Comparison of ENCODE assay signal across 20 cellular contexts in the genomic region with DNA sequence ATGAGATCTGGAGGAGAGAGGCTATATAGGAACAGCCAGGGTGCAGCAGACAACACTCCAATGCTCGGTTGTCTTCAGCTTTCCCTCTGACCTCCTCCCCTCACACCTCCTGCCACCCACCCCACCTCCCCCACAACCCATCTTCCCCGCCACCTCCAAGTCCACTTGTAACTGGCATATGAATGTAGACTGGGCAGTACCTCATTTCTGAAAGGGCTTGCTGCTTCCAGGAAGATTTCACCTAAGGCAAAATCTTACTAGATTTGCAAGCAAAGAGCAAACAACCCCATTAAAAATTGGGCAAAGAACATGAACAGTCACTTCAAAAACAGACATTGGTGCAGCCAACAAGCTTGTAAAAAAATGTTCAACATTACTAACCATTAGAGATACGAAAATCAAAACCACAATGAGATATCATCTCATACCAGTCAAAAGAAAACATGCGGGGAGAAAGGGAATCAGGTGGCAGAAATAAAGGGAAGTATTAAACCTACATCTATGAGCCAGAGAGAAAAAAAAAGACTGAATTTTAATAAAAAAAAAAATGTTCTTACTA.
"Had no signal": no experiment of that assay in that cellular context is flagged by ENCODE, and none has a peak within 500 bp of the region (broad histone marks: within the 10 kb centered on the region; RNA-seq: fewer than 3 reads in every experiment).

No MANE protein-coding gene starts in this region.

- H3K36me3 ChIP-seq: gastroesophageal sphincter, heart left ventricle, left lung, tibial artery had no signal

- FAIRE-seq: astrocyte, bronchial epithelial cell, kidney had no signal

- H3K27me3 ChIP-seq: heart left ventricle, left lung, tibial artery had no signal

- H3K4me3 ChIP-seq: gastroesophageal sphincter, heart left ventricle, left lung, psoas muscle, skin epidermis, tibial artery had no signal

- H3K4me1 ChIP-seq: gastroesophageal sphincter, heart left ventricle, left lung, psoas muscle, tibial artery had no signal

- H3K27ac ChIP-seq: gastroesophageal sphincter, heart left ventricle, left lung, psoas muscle, skin epidermis, tibial artery had no signal

- ATAC-seq: activated T-cell treated with anti-CD3 and anti-CD28 coated beads, Interleukin-2, amount 50 U/mL, for 4 hours; esophagus mucosa; gastroesophageal sphincter; heart left ventricle; left lung; psoas muscle; right cardiac atrium; stimulated activated naive CD8-positive, alpha-beta T cell treated with anti-CD3 and anti-CD28 coated beads, Interleukin-15, Interleukin-2, amounts not matched to agents 100 U/mL and 50 U/mL, for 24 hours had no signal

- DNase-seq: activated CD4-positive, alpha-beta T cell treated with anti-CD3 and anti-CD28 coated beads, Interleukin-2, amount 50 U/mL, for 1 hour; activated CD4-positive, CD25-positive, alpha-beta regulatory T cell treated with anti-CD3 and anti-CD28 coated beads, Interleukin-2, amount 50 U/mL, for 72 hours; activated CD8-positive, alpha-beta memory T cell treated with anti-CD3 and anti-CD28 coated beads, Interleukin-2, amount 50 U/mL, for 4 hours; activated naive CD4-positive, alpha-beta T cell treated with anti-CD3 and anti-CD28 coated beads, Interleukin-2, amount 50 U/mL, for 16 hours; activated T-cell treated with anti-CD3 and anti-CD28 coated beads, Interleukin-2, amount 50 U/mL, for 4 hours; effector CD4-positive, alpha-beta T cell; heart left ventricle; kidney; left lung; occipital lobe; psoas muscle; right cardiac atrium; stimulated activated naive CD8-positive, alpha-beta T cell treated with anti-CD3 and anti-CD28 coated beads, Interleukin-15, Interleukin-2, amounts not matched to agents 100 U/mL and 50 U/mL, for 24 hours; substantia nigra; tibial artery had no signal

- H3K9me3 ChIP-seq: gastroesophageal sphincter, heart left ventricle, left lung, psoas muscle, tibial artery had no signal
